ENCODE assay signal across 17 cellular contexts in the genomic region with DNA sequence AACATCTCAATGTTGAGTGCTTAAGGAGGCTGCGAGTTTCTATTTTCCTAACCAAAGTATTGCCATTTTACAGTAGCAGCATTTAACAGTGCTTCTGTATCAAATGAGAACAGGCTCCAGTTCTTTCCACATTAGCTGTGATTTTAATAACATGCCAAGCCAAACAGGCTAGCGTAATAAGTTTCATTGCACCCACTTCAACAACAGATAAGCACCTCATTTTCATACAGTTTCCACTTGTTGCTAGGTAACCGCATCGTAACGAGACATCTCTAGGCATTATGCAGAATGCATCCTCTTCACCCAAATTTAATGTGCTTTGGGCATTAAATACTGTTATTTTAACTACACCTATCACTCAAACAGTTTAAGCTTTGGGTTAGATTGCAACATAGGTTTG.
A peak's percentile ranks its signal among the peaks of the same experiment; 100 is the strongest.
DNase-seq lines count a peak whose midpoint lies in the region.
"Had no signal": no experiment of that assay in that cellular context is flagged by ENCODE, and none has a peak within 500 bp of the region (broad histone marks: within the 10 kb centered on the region; RNA-seq: fewer than 3 reads in every experiment).

No MANE protein-coding gene starts in this region.

- no peak overlapping the region for H3K27ac Mint-ChIP-seq in activated CD4-positive, alpha-beta T cell treated with anti-CD3 and anti-CD28 coated beads, Interleukin-2, amount 10 ng/mL, durations not matched to agents 24 days and 14 days
- H3K27ac Mint-ChIP-seq: CD4-positive, alpha-beta memory T cell; HFFc6; T-helper 17 cell had no signal

- H3K4me1 Mint-ChIP-seq in activated CD4-positive, alpha-beta T cell treated with anti-CD3 and anti-CD28 coated beads, Interleukin-2, amount 10 ng/mL, durations not matched to agents 24 days and 14 days = no peaks in the 10 kb centered on the region
- H3K4me1 Mint-ChIP-seq: CD4-positive, alpha-beta memory T cell; T-helper 17 cell had no signal

- no peaks in the 10 kb centered on the region for H3K27me3 Mint-ChIP-seq in activated CD4-positive, alpha-beta T cell treated with anti-CD3 and anti-CD28 coated beads, Interleukin-2, amount 10 ng/mL, durations not matched to agents 24 days and 14 days
- H3K27me3 Mint-ChIP-seq: T-helper 17 cell had no signal

- H3K36me3 Mint-ChIP-seq in activated CD4-positive, alpha-beta T cell treated with anti-CD3 and anti-CD28 coated beads, Interleukin-2, amount 10 ng/mL, durations not matched to agents 24 days and 14 days (ENCODE audit: low read depth) = no peaks in the 10 kb centered on the region
- H3K36me3 Mint-ChIP-seq: CD4-positive, alpha-beta memory T cell had no signal

- no peaks in the 10 kb centered on the region for H3K9me3 Mint-ChIP-seq in activated CD4-positive, alpha-beta T cell treated with anti-CD3 and anti-CD28 coated beads, Interleukin-2, amount 10 ng/mL, durations not matched to agents 24 days and 14 days

- DNase-seq in DMS 273 (lab: John Stamatoyannopoulos, UW; ENCODE audit: unreplicated experiment) (peak; percentile 23), DMS 273 treated with DMSO at 0.1 percent for 48 hours (lab: John Stamatoyannopoulos, UW) (no peak), Ammon's horn (ENCODE audit: low spot score) (peak; percentile 22), NCI-H1436 treated with DMSO at 0.1 percent for 48 hours (lab: John Stamatoyannopoulos, UW) (peak; percentile 72), NCI-H748 treated with DMSO at 0.1 percent for 48 hours (lab: John Stamatoyannopoulos, UW) (peak; percentile 17), NCI-H2227 treated with DMSO at 0.1 percent for 48 hours (lab: John Stamatoyannopoulos, UW) (no peak)
- DNase-seq in stimulated activated CD8-positive, alpha-beta memory T cell treated with anti-CD3 and anti-CD28 coated beads, Interleukin-4, amount 100 ng/mL, for 48 hours = no peak
- no peak for DNase-seq in activated CD4-positive, alpha-beta T cell treated with anti-CD3 and anti-CD28 coated beads, Interleukin-2, amount 10 ng/mL, durations not matched to agents 24 days and 14 days
- DNase-seq: Calu3; CD4-positive, alpha-beta memory T cell; EL; HFFc6; MG63; NCI-H2081; NCI-H446 treated with DMSO at 0.1 percent for 48 hours; OCI-M1; T-helper 17 cell had no signal

- intact Hi-C loops in activated CD4-positive, alpha-beta T cell treated with anti-CD3 and anti-CD28 coated beads, Interleukin-2, amount 10 ng/mL, durations not matched to agents 24 days and 14 days (cut with micrococcal nuclease) = no loop called here

- no peak overlapping the region for H3K4me3 Mint-ChIP-seq in activated CD4-positive, alpha-beta T cell treated with anti-CD3 and anti-CD28 coated beads, Interleukin-2, amount 10 ng/mL, durations not matched to agents 24 days and 14 days
- H3K4me3 Mint-ChIP-seq: CD4-positive, alpha-beta memory T cell; HFFc6; T-helper 17 cell had no signal

Comparison
In these comparisons a context has a peak if more than half of its experiments do, and no peak if none do; other contexts are left out.
1. DNase-seq: peak in DMS 273 (single experiment), Ammon's horn (single experiment), NCI-H1436 treated with DMSO at 0.1 percent for 48 hours (single experiment) and NCI-H748 treated with DMSO at 0.1 percent for 48 hours (single experiment); none in DMS 273 treated with DMSO at 0.1 percent for 48 hours (single experiment), stimulated activated CD8-positive, alpha-beta memory T cell treated with anti-CD3 and anti-CD28 coated beads, Interleukin-4, amount 100 ng/mL, for 48 hours (single experiment), NCI-H2227 treated with DMSO at 0.1 percent for 48 hours (single experiment) and activated CD4-positive, alpha-beta T cell treated with anti-CD3 and anti-CD28 coated beads, Interleukin-2, amount 10 ng/mL, durations not matched to agents 24 days and 14 days (single experiment).